ENCODE assay signal across 27 cellular contexts in the genomic region with DNA sequence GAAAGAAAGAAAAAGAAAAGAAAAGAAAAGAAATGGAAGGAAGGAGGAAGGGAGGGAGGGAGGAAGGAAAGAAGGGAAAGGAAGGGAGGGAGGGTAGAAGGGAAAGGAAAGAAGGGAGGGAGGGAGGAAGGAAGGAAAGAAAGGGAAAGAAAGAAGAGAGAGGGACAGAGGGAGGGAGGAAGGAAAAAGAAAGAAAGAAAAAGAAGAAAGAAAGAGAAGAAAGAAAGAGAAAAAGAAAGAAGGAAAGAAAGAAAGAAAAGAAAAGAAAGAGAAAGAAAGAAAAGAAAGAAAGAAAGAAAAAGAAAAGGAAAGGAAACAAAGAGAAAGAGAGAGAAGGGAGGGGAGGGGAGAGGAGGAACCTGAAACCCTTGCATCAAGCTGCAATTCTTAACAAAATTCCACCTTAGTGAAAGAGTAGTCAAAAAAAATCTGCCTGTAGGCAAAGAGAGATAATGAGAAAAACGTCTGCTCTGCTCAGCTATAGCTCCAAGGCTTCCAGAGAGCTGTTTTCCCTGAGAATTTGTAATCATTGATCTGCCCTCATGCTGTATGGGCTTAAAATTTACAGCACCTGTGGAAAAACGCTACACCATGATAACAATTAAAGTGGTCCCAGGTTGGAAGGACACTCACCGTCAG. TPM values are rescaled to one million over a fixed set of nuclear protein-coding genes. Genes with fewer than 3 reads are reported as not detected.
"Had no signal": no experiment of that assay in that cellular context is flagged by ENCODE, and none has a peak within 500 bp of the region (broad histone marks: within the 10 kb centered on the region; RNA-seq: fewer than 3 reads in every experiment).

No MANE protein-coding gene starts in this region.

- ATAC-seq: activated T-helper 17 cell treated with anti-CD3 and anti-CD28 coated beads, Interleukin-2, amount 50 U/mL, for 72 hours; naive thymus-derived CD8-positive, alpha-beta T cell; right cardiac atrium had no signal

- H3K4me3 Mint-ChIP-seq: activated naive CD8-positive, alpha-beta T cell; activated T-cell treated with anti-CD3 and anti-CD28 coated beads, Interleukin-2, amount 50 U/mL, for 24 hours; activated T-helper 17 cell treated with anti-CD3 and anti-CD28 coated beads, Interleukin-2, amount 50 U/mL, for 72 hours; mesothelial cell of epicardium; naive thymus-derived CD8-positive, alpha-beta T cell; stimulated activated naive CD8-positive, alpha-beta T cell treated with anti-CD3 and anti-CD28 coated beads, Interleukin-15, Interleukin-2, amounts not matched to agents 100 ng/mL and 50 ng/mL, for 24 hours; T-helper 2 cell treated with Interferon-gamma antibody and Interleukin-4, amounts not matched to agents 5 μg/mL and 100 μg/mL, for 36 hours had no signal

- H3K9me3 Mint-ChIP-seq: activated T-cell treated with anti-CD3 and anti-CD28 coated beads, Interleukin-2, amount 50 U/mL, for 24 hours; mesothelial cell of epicardium; stimulated activated naive CD8-positive, alpha-beta T cell treated with anti-CD3 and anti-CD28 coated beads, Interleukin-15, Interleukin-2, amounts not matched to agents 100 ng/mL and 50 ng/mL, for 24 hours; T-helper 2 cell treated with Interferon-gamma antibody and Interleukin-4, amounts not matched to agents 5 μg/mL and 100 μg/mL, for 36 hours had no signal

- H3K27ac Mint-ChIP-seq: activated naive CD8-positive, alpha-beta T cell; activated T-cell treated with anti-CD3 and anti-CD28 coated beads, Interleukin-2, amount 50 U/mL, for 24 hours; activated T-helper 17 cell treated with anti-CD3 and anti-CD28 coated beads, Interleukin-2, amount 50 U/mL, for 72 hours; mesothelial cell of epicardium; stimulated activated naive CD8-positive, alpha-beta T cell treated with anti-CD3 and anti-CD28 coated beads, Interleukin-15, Interleukin-2, amounts not matched to agents 100 ng/mL and 50 ng/mL, for 24 hours; T-helper 2 cell treated with Interferon-gamma antibody and Interleukin-4, amounts not matched to agents 5 μg/mL and 100 μg/mL, for 36 hours had no signal

- H3K9me3 ChIP-seq: adrenal gland, esophagus muscularis mucosa, left ventricle myocardium inferior, ovary, tibial artery had no signal

- DNase-seq: activated CD4-positive, alpha-beta T cell treated with anti-CD3 and anti-CD28 coated beads for 1 hour; activated CD4-positive, alpha-beta T cell treated with anti-CD3 and anti-CD28 coated beads, Interleukin-2, amount 50 U/mL, for 1 hour; activated CD8-positive, alpha-beta memory T cell treated with anti-CD3 and anti-CD28 coated beads for 24 hours; activated CD8-positive, alpha-beta memory T cell treated with anti-CD3 and anti-CD28 coated beads, Interleukin-2, amount 50 U/mL, for 4 hours; activated T-cell treated with anti-CD3 and anti-CD28 coated beads, Interleukin-2, amount 50 U/mL, for 24 hours; adrenal gland; central memory CD4-positive, alpha-beta T cell; effector memory CD4-positive, alpha-beta T cell; hippocampal formation; left ventricle myocardium inferior; naive thymus-derived CD8-positive, alpha-beta T cell; ovary; right cardiac atrium; stimulated activated CD4-positive, alpha-beta T cell treated with anti-CD3 and anti-CD28 coated beads, Interleukin-12 subunit alpha, Interleukin-12 subunit beta, amount 100 ng/mL, for 4 hours; stimulated activated CD4-positive, alpha-beta T cell treated with anti-CD3 and anti-CD28 coated beads, Interleukin-4, amount 100 ng/mL, for 4 hours; tibial artery; WERI-Rb-1 had no signal

- H3K27ac ChIP-seq: adrenal gland, esophagus muscularis mucosa, left ventricle myocardium inferior, ovary, tibial artery, WERI-Rb-1 had no signal

- H3K27me3 ChIP-seq: adrenal gland, esophagus muscularis mucosa, ovary, tibial artery had no signal

- H3K4me3 ChIP-seq: adrenal gland, esophagus muscularis mucosa, left ventricle myocardium inferior, ovary, tibial artery had no signal

- H3K4me1 Mint-ChIP-seq: activated T-helper 17 cell treated with anti-CD3 and anti-CD28 coated beads, Interleukin-2, amount 50 U/mL, for 72 hours; naive thymus-derived CD8-positive, alpha-beta T cell had no signal

- FAIRE-seq: astrocyte, endothelial cell of umbilical vein, frontal cortex, TTC549 had no signal

- H3K4me1 ChIP-seq: adrenal gland, esophagus muscularis mucosa, tibial artery had no signal

- H3K36me3 ChIP-seq: adrenal gland, esophagus muscularis mucosa, left ventricle myocardium inferior, ovary, tibial artery, WERI-Rb-1 had no signal

- H3K36me3 Mint-ChIP-seq: activated naive CD8-positive, alpha-beta T cell; mesothelial cell of epicardium; naive thymus-derived CD8-positive, alpha-beta T cell had no signal

- H3K27me3 Mint-ChIP-seq: activated naive CD8-positive, alpha-beta T cell; activated T-cell treated with anti-CD3 and anti-CD28 coated beads, Interleukin-2, amount 50 U/mL, for 24 hours had no signal

RNA-seq across cellular contexts. Expression of a gene that starts 16.7 kb away (rescaled TPM):
- total RNA-seq: activated T-helper 17 cell treated with anti-CD3 and anti-CD28 coated beads, Interleukin-2, amount 50 U/mL, for 72 hours; naive thymus-derived CD8-positive, alpha-beta T cell had no signal
- polyA plus RNA-seq: naive thymus-derived CD8-positive, alpha-beta T cell had no signal
